ENCODE assay signal across 9 cellular contexts in the genomic region with DNA sequence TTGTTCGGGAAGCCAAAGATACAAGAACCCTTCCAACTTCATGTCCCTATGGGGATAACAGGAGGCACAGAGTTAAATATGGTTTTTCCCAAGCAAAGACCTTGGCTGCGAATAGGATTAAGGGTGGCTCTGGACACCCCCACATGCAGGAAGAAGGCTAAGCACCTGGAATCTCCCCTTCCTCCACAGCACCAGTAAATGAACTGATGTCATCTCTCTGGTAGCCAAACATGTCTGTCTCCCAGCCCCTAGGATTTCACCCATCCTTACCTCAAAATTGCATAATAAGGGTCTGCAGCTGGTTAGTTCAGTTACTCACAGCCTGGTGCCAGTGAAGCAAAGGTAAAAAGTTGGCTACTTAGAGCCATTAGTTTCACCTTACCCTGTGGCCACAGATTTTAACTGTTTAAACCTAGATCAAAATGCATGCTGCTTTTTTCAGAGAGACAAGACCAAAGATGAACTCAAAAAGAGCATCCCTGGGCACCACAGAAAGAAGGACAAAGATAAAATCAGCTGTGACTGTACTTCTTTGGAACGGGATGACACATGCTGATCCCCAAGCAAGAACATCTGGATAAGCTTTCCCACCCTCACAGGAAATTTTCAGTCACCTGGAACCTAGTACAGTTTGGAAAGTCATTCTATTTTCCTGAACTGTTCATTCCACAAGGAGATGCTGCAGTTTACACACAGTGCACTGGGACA.
DNase-seq lines count a peak whose midpoint lies in the region; ATAC-seq and TF ChIP-seq lines count a peak whose summit lies in the region.
"Had no signal": no experiment of that assay in that cellular context is flagged by ENCODE, and none has a peak within 500 bp of the region (broad histone marks: within the 10 kb centered on the region; RNA-seq: fewer than 3 reads in every experiment).

No MANE protein-coding gene starts in this region.

- no peak for TF ChIP-seq POLR2A in thyroid gland (IDR thresholded peaks at IDR 0.05)

- H3K27me3 ChIP-seq in thyroid gland = no peaks in the 10 kb centered on the region

- peak; percentile 40 for DNase-seq in SKM-1 treated with dmso at 0.1 percent for 144 hours (lab: John Stamatoyannopoulos, UW; ENCODE audit: unreplicated experiment)
- no peak for DNase-seq in SKM-1 (lab: John Stamatoyannopoulos, UW; ENCODE audit: unreplicated experiment)
- DNase-seq in activated T-helper 1 cell treated with anti-CD3 and anti-CD28 coated beads, Interleukin-12 subunit alpha, Interleukin-12 subunit beta, Interleukin-2, Interleukin-4 antibody, amounts not matched to agents 30 ng/mL and 10 ng/mL and 1 ng/mL, durations not matched to agents 14 hours and 24 hours and 36 hours (ENCODE audit: low spot score) = no peak
- peak; percentile 93 for DNase-seq in iris pigment epithelial cell (ENCODE audit: low read depth)
- no peak for DNase-seq in thyroid gland
- DNase-seq in anterior cingulate cortex (lab: John Stamatoyannopoulos, UW) = no peak
- DNase-seq in DMS114 treated with DMSO at 0.1 percent for 48 hours (lab: John Stamatoyannopoulos, UW; ENCODE audit: unreplicated experiment) = no peak
- DNase-seq: natural killer cell had no signal

- H3K27ac ChIP-seq in thyroid gland = peak overlapping the region in 2 of 3 donors; percentile 13 to 82

- no peaks in the 10 kb centered on the region for H3K36me3 ChIP-seq in thyroid gland

- H3K4me3 ChIP-seq in thyroid gland (replicated peaks in 1 of 3) = no peak overlapping the region

- no peak for ATAC-seq in HG02870 (IDR thresholded peaks at IDR 0.05; ENCODE audit: unreplicated experiment)
- ATAC-seq: natural killer cell had no signal

- peaks cover 21% of the 10 kb centered on the region for H3K4me1 Mint-ChIP-seq in activated T-helper 1 cell treated with anti-CD3 and anti-CD28 coated beads, Interleukin-12 subunit alpha, Interleukin-12 subunit beta, Interleukin-2, Interleukin-4 antibody, amounts not matched to agents 30 ng/mL and 10 ng/mL and 1 ng/mL, durations not matched to agents 14 hours and 24 hours and 36 hours (ENCODE audit: low read depth)
- H3K4me1 Mint-ChIP-seq: natural killer cell had no signal

- no peak for TF ChIP-seq CTCF in thyroid gland (IDR thresholded peaks at IDR 0.05)

- 61 to 82% methylated on average over 3 of the region's 3 CpGs for WGBS in thyroid gland, 2 donors

- H3K4me3 Mint-ChIP-seq in activated T-helper 1 cell treated with anti-CD3 and anti-CD28 coated beads, Interleukin-12 subunit alpha, Interleukin-12 subunit beta, Interleukin-2, Interleukin-4 antibody, amounts not matched to agents 30 ng/mL and 10 ng/mL and 1 ng/mL, durations not matched to agents 14 hours and 24 hours and 36 hours = no peak overlapping the region
- H3K4me3 Mint-ChIP-seq: natural killer cell had no signal

- H3K27ac Mint-ChIP-seq in activated T-helper 1 cell treated with anti-CD3 and anti-CD28 coated beads, Interleukin-12 subunit alpha, Interleukin-12 subunit beta, Interleukin-2, Interleukin-4 antibody, amounts not matched to agents 30 ng/mL and 10 ng/mL and 1 ng/mL, durations not matched to agents 14 hours and 24 hours and 36 hours = peak overlapping the region; percentile 63
- H3K27ac Mint-ChIP-seq: natural killer cell had no signal

- H3K36me3 Mint-ChIP-seq in activated T-helper 1 cell treated with anti-CD3 and anti-CD28 coated beads, Interleukin-12 subunit alpha, Interleukin-12 subunit beta, Interleukin-2, Interleukin-4 antibody, amounts not matched to agents 30 ng/mL and 10 ng/mL and 1 ng/mL, durations not matched to agents 14 hours and 24 hours and 36 hours (ENCODE audit: low read depth) = no peaks in the 10 kb centered on the region
- H3K36me3 Mint-ChIP-seq: natural killer cell had no signal

- H3K4me1 ChIP-seq in thyroid gland = peaks cover 8 to 27% of the 10 kb centered on the region in 2 donors

- intact Hi-C loops in activated T-helper 1 cell treated with anti-CD3 and anti-CD28 coated beads, Interleukin-12 subunit alpha, Interleukin-12 subunit beta, Interleukin-2, Interleukin-4 antibody, amounts not matched to agents 30 ng/mL and 10 ng/mL and 1 ng/mL, durations not matched to agents 14 hours and 24 hours and 36 hours (cut with micrococcal nuclease) = no loop called here
- intact Hi-C loops in thyroid gland (cut with DNase I) = no loop called here

- no peaks in the 10 kb centered on the region for H3K9me3 ChIP-seq in thyroid gland

- no peaks in the 10 kb centered on the region for H3K9me3 Mint-ChIP-seq in activated T-helper 1 cell treated with anti-CD3 and anti-CD28 coated beads, Interleukin-12 subunit alpha, Interleukin-12 subunit beta, Interleukin-2, Interleukin-4 antibody, amounts not matched to agents 30 ng/mL and 10 ng/mL and 1 ng/mL, durations not matched to agents 14 hours and 24 hours and 36 hours
- H3K9me3 Mint-ChIP-seq: natural killer cell had no signal

- no peaks in the 10 kb centered on the region for H3K27me3 Mint-ChIP-seq in activated T-helper 1 cell treated with anti-CD3 and anti-CD28 coated beads, Interleukin-12 subunit alpha, Interleukin-12 subunit beta, Interleukin-2, Interleukin-4 antibody, amounts not matched to agents 30 ng/mL and 10 ng/mL and 1 ng/mL, durations not matched to agents 14 hours and 24 hours and 36 hours (ENCODE audit: insufficient read depth)

Comparison
In these comparisons a context has a peak if more than half of its experiments do, and no peak if none do; other contexts are left out.
1. DNase-seq: peak in SKM-1 treated with dmso at 0.1 percent for 144 hours (single experiment) and iris pigment epithelial cell (single experiment); none in SKM-1 (single experiment), activated T-helper 1 cell treated with anti-CD3 and anti-CD28 coated beads, Interleukin-12 subunit alpha, Interleukin-12 subunit beta, Interleukin-2, Interleukin-4 antibody, amounts not matched to agents 30 ng/mL and 10 ng/mL and 1 ng/mL, durations not matched to agents 14 hours and 24 hours and 36 hours (single experiment), thyroid gland (0 of 2), anterior cingulate cortex (0 of 58) and DMS114 treated with DMSO at 0.1 percent for 48 hours (single experiment).